Comparison of ENCODE assay signal across 27 cellular contexts in the genomic region with DNA sequence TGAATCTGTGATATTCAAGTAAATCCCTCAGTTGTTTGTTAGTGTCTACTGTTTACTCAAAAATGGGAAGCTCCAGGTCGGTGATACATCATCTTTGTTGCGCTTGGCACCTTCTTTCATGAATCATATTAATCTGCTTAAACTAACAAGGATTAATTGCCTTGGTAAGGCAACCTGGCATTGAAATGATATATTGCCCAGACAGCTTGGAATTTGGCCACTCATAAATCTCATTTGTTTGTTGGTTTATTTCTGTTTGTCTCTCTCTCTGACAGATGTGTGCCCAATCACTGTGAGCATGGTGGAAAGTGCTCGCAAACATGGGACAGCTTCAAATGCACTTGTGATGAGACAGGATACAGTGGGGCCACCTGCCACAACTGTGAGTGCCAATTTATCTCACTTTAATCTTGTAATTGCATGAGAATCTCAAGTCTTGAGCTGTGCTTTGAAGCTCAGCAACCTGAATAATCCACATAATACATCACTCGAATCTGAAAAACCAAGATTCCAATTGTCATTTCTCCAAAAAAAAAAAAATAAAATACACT.
DNase-seq lines count a peak whose midpoint lies in the region; FAIRE-seq and TF ChIP-seq lines count a peak whose summit lies in the region.
"Had no signal": no experiment of that assay in that cellular context is flagged by ENCODE, and none has a peak within 500 bp of the region (broad histone marks: within the 10 kb centered on the region; RNA-seq: fewer than 3 reads in every experiment).

No MANE protein-coding gene starts in this region.

- DNase-seq in COLO668 (lab: John Stamatoyannopoulos, UW; ENCODE audit: unreplicated experiment) (peak; percentile 21), LHCN-M2 (ENCODE audit: low read depth) (peak; percentile 2), NCI-H446 (lab: John Stamatoyannopoulos, UW) (peak; percentile 69 to 88), SHP77 treated with DMSO at 0.1 percent for 48 hours (lab: John Stamatoyannopoulos, UW) (peak; percentile 88), H54 (ENCODE audit: insufficient read length, low spot score) (no peak), NCI-H2227 treated with DMSO at 0.1 percent for 48 hours (lab: John Stamatoyannopoulos, UW) (no peak), NCI-H345 treated with DMSO at 0.1 percent for 48 hours (lab: John Stamatoyannopoulos, UW; ENCODE audit: unreplicated experiment) (no peak)
- no peak for DNase-seq in activated T-cell treated with anti-CD3 and anti-CD28 coated beads, Interleukin-2, amount 50 U/mL, for 48 hours
- DNase-seq: activated CD4-positive, alpha-beta T cell treated with anti-CD3 and anti-CD28 coated beads for 36 hours; activated CD8-positive, alpha-beta memory T cell treated with anti-CD3 and anti-CD28 coated beads for 24 hours; activated naive CD4-positive, alpha-beta T cell treated with anti-CD3 and anti-CD28 coated beads, Interleukin-2, amount 10 ng/mL, durations not matched to agents 7 days and 5 days; activated T-cell treated with anti-CD3 and anti-CD28 coated beads, Interleukin-2, amount 50 U/mL, for 72 hours; anterior cingulate cortex; C1 segment of cervical spinal cord; central memory CD4-positive, alpha-beta T cell; dorsolateral prefrontal cortex; HCEC 1CT; Karpas-422; left colon; mesendoderm; NCI-H345; small intestine; stimulated activated CD4-positive, alpha-beta T cell treated with anti-CD3 and anti-CD28 coated beads, Interleukin-2, amount 100 ng/mL, for 24 hours; T-helper 1 cell; uterus had no signal

- TF ChIP-seq POLR2A in H54 (IDR thresholded peaks at IDR 0.05; ENCODE audit: low read depth, low read length): no peak

- no peak for FAIRE-seq in H54 (lab: Jason Lieb, UNC)
- FAIRE-seq: endothelial cell of umbilical vein, small intestine, TTC549 had no signal

Comparison
In these comparisons a context has a peak if more than half of its experiments do, and no peak if none do; other contexts are left out.
1. DNase-seq: peak in COLO668 (single experiment), LHCN-M2 (single experiment), NCI-H446 (2 of 2) and SHP77 treated with DMSO at 0.1 percent for 48 hours (single experiment); none in activated T-cell treated with anti-CD3 and anti-CD28 coated beads, Interleukin-2, amount 50 U/mL, for 48 hours (0 of 2), H54 (single experiment), NCI-H2227 treated with DMSO at 0.1 percent for 48 hours (single experiment) and NCI-H345 treated with DMSO at 0.1 percent for 48 hours (single experiment).